Comparison of ENCODE assay signal across 9 cellular contexts in the genomic region with DNA sequence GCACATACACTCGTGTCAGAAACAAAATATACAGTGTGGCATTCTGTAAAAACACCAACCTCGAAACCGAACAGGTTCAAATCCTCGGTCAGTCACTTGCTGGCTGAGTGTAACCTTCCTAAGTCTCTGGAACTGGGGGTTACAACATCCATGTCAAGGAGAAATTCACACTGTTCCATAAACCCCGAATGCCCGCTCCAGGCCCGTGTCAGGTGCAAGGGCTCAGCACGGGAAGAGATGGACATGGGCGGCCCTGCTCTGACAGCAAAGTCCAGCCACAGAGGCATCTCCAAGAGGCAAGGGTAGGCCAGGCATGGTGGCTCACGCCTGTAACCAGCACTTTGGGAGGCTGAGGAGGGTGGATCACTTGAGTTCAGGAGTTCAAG.
DNase-seq lines count a peak whose midpoint lies in the region; ATAC-seq and TF ChIP-seq lines count a peak whose summit lies in the region.
"Had no signal": no experiment of that assay in that cellular context is flagged by ENCODE, and none has a peak within 500 bp of the region (broad histone marks: within the 10 kb centered on the region; RNA-seq: fewer than 3 reads in every experiment).

No MANE protein-coding gene starts in this region.

- H3K9me3 ChIP-seq in mucosa of rectum (ENCODE audit: control insufficient read depth in 2 of 2, low read length in 2 of 2) (no peaks in the 10 kb centered on the region), upper lobe of right lung (no peaks in the 10 kb centered on the region)

- H3K4me1 ChIP-seq in mucosa of rectum (ENCODE audit: control insufficient read depth in 2 of 2, insufficient read depth in 2 of 2, low read length in 2 of 2) (peaks cover 33 to 39% of the 10 kb centered on the region in 2 donors), upper lobe of right lung (peaks cover 44% of the 10 kb centered on the region)

- H3K27me3 ChIP-seq in mucosa of rectum (ENCODE audit: control insufficient read depth in 2 of 2, insufficient read depth in 2 of 2, low read length in 2 of 2), result no peaks in the 10 kb centered on the region
- no peaks in the 10 kb centered on the region for H3K27me3 ChIP-seq in upper lobe of right lung

- no peak for TF ChIP-seq CTCF in upper lobe of right lung (IDR thresholded peaks at IDR 0.05)
- no peak for TF ChIP-seq CTCF in GM10248 (IDR thresholded peaks at IDR 0.05; ENCODE audit: control extremely low read depth, extremely low read depth, low read depth, missing control alignments)

- no peaks in the 10 kb centered on the region for H3K27me3 Mint-ChIP-seq in activated naive CD4-positive, alpha-beta T cell treated with anti-CD3 and anti-CD28 coated beads, Interleukin-2, amount 50 U/mL, for 24 hours
- no peaks in the 10 kb centered on the region for H3K27me3 Mint-ChIP-seq in activated naive CD8-positive, alpha-beta T cell treated with anti-CD3 and anti-CD28 coated beads, Interleukin-2, amount 10 ng/mL, durations not matched to agents 7 days and 5 days

- peak overlapping the region; percentile 81 for H3K4me3 Mint-ChIP-seq in activated naive CD4-positive, alpha-beta T cell treated with anti-CD3 and anti-CD28 coated beads, Interleukin-2, amount 50 U/mL, for 24 hours
- H3K4me3 Mint-ChIP-seq in activated naive CD8-positive, alpha-beta T cell treated with anti-CD3 and anti-CD28 coated beads, Interleukin-2, amount 10 ng/mL, durations not matched to agents 7 days and 5 days, result peak overlapping the region; percentile 85

- H3K27ac Mint-ChIP-seq in activated naive CD4-positive, alpha-beta T cell treated with anti-CD3 and anti-CD28 coated beads, Interleukin-2, amount 50 U/mL, for 24 hours, result peak overlapping the region; percentile 83
- H3K27ac Mint-ChIP-seq in activated naive CD8-positive, alpha-beta T cell treated with anti-CD3 and anti-CD28 coated beads, Interleukin-2, amount 10 ng/mL, durations not matched to agents 7 days and 5 days, result peak overlapping the region; percentile 97

- POLR2A ChIA-PET in activated naive CD8-positive, alpha-beta T cell treated with anti-CD3 and anti-CD28 coated beads, Interleukin-2, amount 10 ng/mL, durations not matched to agents 7 days and 5 days (lab: Charles Lee), result interaction anchor here (0.6 to 1.6 kb wide), 3 partner anchors 88 to 1287 kb away, joined by 3 to 11 read pairs (median 3); partner anchors contain the start of gene CAPZB
- POLR2A ChIA-PET in GM10248 (lab: Yijun Ruan, JAX), result no interaction called here

- H3K36me3 Mint-ChIP-seq in activated naive CD4-positive, alpha-beta T cell treated with anti-CD3 and anti-CD28 coated beads, Interleukin-2, amount 50 U/mL, for 24 hours, result no peaks in the 10 kb centered on the region
- peaks cover 9% of the 10 kb centered on the region for H3K36me3 Mint-ChIP-seq in activated naive CD8-positive, alpha-beta T cell treated with anti-CD3 and anti-CD28 coated beads, Interleukin-2, amount 10 ng/mL, durations not matched to agents 7 days and 5 days

- DNase-seq in activated naive CD4-positive, alpha-beta T cell treated with anti-CD3 and anti-CD28 coated beads, Interleukin-2, amount 50 U/mL, for 16 hours, result no peak
- DNase-seq in activated naive CD8-positive, alpha-beta T cell treated with anti-CD3 and anti-CD28 coated beads, Interleukin-2, amount 10 ng/mL, durations not matched to agents 7 days and 5 days, result peak; percentile 44
- no peak for DNase-seq in upper lobe of right lung
- DNase-seq in dedifferentiated amniotic fluid mesenchymal stem cell (ENCODE audit: extremely low spot score), result no peak
- no peak for DNase-seq in NCI-H1436 (lab: John Stamatoyannopoulos, UW)
- DNase-seq in GM10248 (ENCODE audit: extremely low spot score), result no peak
- DNase-seq: NCI-H1092 had no signal

- peak; percentile 19 for ATAC-seq in activated naive CD8-positive, alpha-beta T cell treated with anti-CD3 and anti-CD28 coated beads, Interleukin-2, amount 10 ng/mL, durations not matched to agents 7 days and 5 days (ENCODE audit: low read depth)
- ATAC-seq in upper lobe of right lung, result no peak

- CTCF ChIA-PET in GM10248 (lab: Yijun Ruan, JAX), result interaction anchor here (0.9 to 3.7 kb wide), 20 partner anchors 9 to 276 kb away, joined by 3 to 46 read pairs (median 4); no protein-coding TSS in a partner anchor

- H3K27ac ChIP-seq in mucosa of rectum (ENCODE audit: low read depth in 2 of 2, low read length in 2 of 2) (peak overlapping the region; percentile 69 to 79), upper lobe of right lung (peak overlapping the region; percentile 83)

- peaks cover 76% of the 10 kb centered on the region for H3K4me1 Mint-ChIP-seq in activated naive CD4-positive, alpha-beta T cell treated with anti-CD3 and anti-CD28 coated beads, Interleukin-2, amount 50 U/mL, for 24 hours
- peaks cover 52% of the 10 kb centered on the region for H3K4me1 Mint-ChIP-seq in activated naive CD8-positive, alpha-beta T cell treated with anti-CD3 and anti-CD28 coated beads, Interleukin-2, amount 10 ng/mL, durations not matched to agents 7 days and 5 days

- intact Hi-C loops in upper lobe of right lung (cut with DNase I), result no loop called here

- peak overlapping the region in 1 of 2 donors; percentile 2 for H3K4me3 ChIP-seq in mucosa of rectum (ENCODE audit: low read length in 2 of 2)
- H3K4me3 ChIP-seq in upper lobe of right lung, result peak overlapping the region; percentile 22

- H3K36me3 ChIP-seq in mucosa of rectum (ENCODE audit: control insufficient read depth in 2 of 2, insufficient read depth in 2 of 2, low read length in 2 of 2) (peaks cover 10 to 11% of the 10 kb centered on the region in 2 donors), upper lobe of right lung (no peaks in the 10 kb centered on the region)

- no peaks in the 10 kb centered on the region for H3K9me3 Mint-ChIP-seq in activated naive CD4-positive, alpha-beta T cell treated with anti-CD3 and anti-CD28 coated beads, Interleukin-2, amount 50 U/mL, for 24 hours
- H3K9me3 Mint-ChIP-seq in activated naive CD8-positive, alpha-beta T cell treated with anti-CD3 and anti-CD28 coated beads, Interleukin-2, amount 10 ng/mL, durations not matched to agents 7 days and 5 days, result no peaks in the 10 kb centered on the region

- peak overlapping the region; percentile 35 to 45 for H3K9ac ChIP-seq in mucosa of rectum (ENCODE audit: low read depth in 1 of 2, low read length in 2 of 2)
